Comparison of ENCODE assay signal across 8 cellular contexts in the genomic region with DNA sequence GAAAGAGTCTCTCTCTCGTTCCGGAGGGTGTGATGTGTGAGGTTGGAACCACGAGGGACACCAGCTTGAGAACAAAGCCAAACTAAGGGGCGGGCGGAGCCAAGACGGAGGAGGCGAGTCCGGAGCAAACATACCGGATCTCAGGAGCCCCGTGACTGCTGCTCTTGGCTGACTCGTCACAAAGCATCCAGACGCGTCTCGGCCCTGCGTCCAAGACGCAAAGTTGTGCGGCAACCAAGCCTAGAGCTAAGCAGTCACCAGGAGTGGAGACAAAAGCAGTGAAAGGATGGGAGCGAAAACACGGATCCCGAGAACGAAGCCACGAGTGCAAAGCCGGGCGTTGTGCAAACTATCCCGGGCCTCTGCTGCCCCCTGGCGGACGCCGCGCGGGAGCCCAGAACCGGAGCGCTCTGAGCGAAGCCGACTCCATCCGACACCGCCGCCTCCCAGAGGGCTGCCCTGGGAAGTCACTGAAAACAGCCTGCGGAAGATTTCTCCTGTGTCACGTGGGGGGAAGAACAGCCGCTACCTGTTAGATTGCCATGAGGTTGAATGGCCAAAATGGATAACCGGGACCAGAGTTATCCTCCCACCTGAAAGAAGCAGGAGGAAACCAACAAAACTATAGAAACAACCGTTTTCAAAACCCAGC. TPM values are rescaled to one million over a fixed set of nuclear protein-coding genes. Genes with fewer than 3 reads are reported as not detected.
DNase-seq lines count a peak whose midpoint lies in the region; ATAC-seq, FAIRE-seq and TF ChIP-seq lines count a peak whose summit lies in the region.

No MANE protein-coding gene starts in this region.

- no TSS peak for BruUV-seq in Panc1 (replicated peaks; lab: Mats Ljungman, UMichigan)

- H3K9me3 Mint-ChIP-seq in activated T-helper 17 cell treated with anti-CD3 and anti-CD28 coated beads, Interleukin-2, amount 50 U/mL, for 72 hours = no peaks in the 10 kb centered on the region
- no peaks in the 10 kb centered on the region for H3K9me3 Mint-ChIP-seq in naive thymus-derived CD8-positive, alpha-beta T cell
- no peaks in the 10 kb centered on the region for H3K9me3 Mint-ChIP-seq in stimulated activated memory B cell treated with anti-CD40 and anti-IgM and Interleukin-4, amounts not matched to agents 10 μg/mL and 1 μg/mL and 100 μg/mL, for 72 hours

- no peak for FAIRE-seq in D721Med (lab: Jason Lieb, UNC)

- CTCF ChIA-PET in Panc1 (lab: Charles Lee) = no interaction called here

- peak overlapping the region; percentile 55 for H3K27ac ChIP-seq in Panc1 (ENCODE audit: low read length)

- POLR2A ChIA-PET in Panc1 (lab: Charles Lee) = no interaction called here
- POLR2A ChIA-PET in naive thymus-derived CD8-positive, alpha-beta T cell (lab: Charles Lee) = no interaction called here

- H3K27me3 Mint-ChIP-seq in activated T-helper 17 cell treated with anti-CD3 and anti-CD28 coated beads, Interleukin-2, amount 50 U/mL, for 72 hours = peaks cover 42% of the 10 kb centered on the region
- peaks cover 32 to 69% (median 42%) of the 10 kb centered on the region in 5 donors for H3K27me3 Mint-ChIP-seq in naive thymus-derived CD8-positive, alpha-beta T cell
- peaks cover 80% of the 10 kb centered on the region for H3K27me3 Mint-ChIP-seq in stimulated activated memory B cell treated with anti-CD40 and anti-IgM and Interleukin-4, amounts not matched to agents 10 μg/mL and 1 μg/mL and 100 μg/mL, for 72 hours

- H3K36me3 ChIP-seq in Panc1 (ENCODE audit: control insufficient read depth, insufficient read depth, low read length) = no peaks in the 10 kb centered on the region

- DNase-seq in D721Med (ENCODE audit: insufficient read length, low spot score) (peak; percentile 73), HuH-7.5 (ENCODE audit: low spot score) (peak; percentile 63), Panc1 (ENCODE audit: low read depth, low spot score) (peak; percentile 56), fibroblast of mammary gland (ENCODE audit: low read depth) (peak; percentile 70)
- DNase-seq in naive thymus-derived CD8-positive, alpha-beta T cell = peak; percentile 59 to 86 (median 82)

- H3K9me3 ChIP-seq in Panc1 (ENCODE audit: control insufficient read depth, insufficient read depth, low read depth, low read length) = no peaks in the 10 kb centered on the region

- peaks cover 4% of the 10 kb centered on the region for H3K4me1 Mint-ChIP-seq in activated T-helper 17 cell treated with anti-CD3 and anti-CD28 coated beads, Interleukin-2, amount 50 U/mL, for 72 hours
- peaks cover 14 to 19% (median 17%) of the 10 kb centered on the region in 4 donors for H3K4me1 Mint-ChIP-seq in naive thymus-derived CD8-positive, alpha-beta T cell
- H3K4me1 Mint-ChIP-seq in stimulated activated memory B cell treated with anti-CD40 and anti-IgM and Interleukin-4, amounts not matched to agents 10 μg/mL and 1 μg/mL and 100 μg/mL, for 72 hours = peaks cover 13% of the 10 kb centered on the region

- H3K4me3 ChIP-seq in Panc1 (ENCODE audit: low read depth in 2 of 2, low read length in 2 of 2) (peak overlapping the region; percentile 53 to 54), fibroblast of mammary gland (ENCODE audit: control insufficient read depth, low read depth, low read length) (peak overlapping the region; percentile 60)

- peak overlapping the region; percentile 71 for H3K4me3 Mint-ChIP-seq in activated T-helper 17 cell treated with anti-CD3 and anti-CD28 coated beads, Interleukin-2, amount 50 U/mL, for 72 hours
- H3K4me3 Mint-ChIP-seq in naive thymus-derived CD8-positive, alpha-beta T cell = peak overlapping the region; percentile 87 to 96 (median 93)
- peak overlapping the region; percentile 83 for H3K4me3 Mint-ChIP-seq in stimulated activated memory B cell treated with anti-CD40 and anti-IgM and Interleukin-4, amounts not matched to agents 10 μg/mL and 1 μg/mL and 100 μg/mL, for 72 hours

- intact Hi-C loops in Panc1 (cut with micrococcal nuclease; ENCODE audit: unreplicated experiment) = loop anchor here (2.0 to 10.0 kb wide), 2 partner anchors 270 to 1194 kb away; no protein-coding TSS in a partner anchor

- no peak overlapping the region for H3K27ac Mint-ChIP-seq in activated T-helper 17 cell treated with anti-CD3 and anti-CD28 coated beads, Interleukin-2, amount 50 U/mL, for 72 hours
- peak overlapping the region in 6 of 10 donors; percentile 78 to 95 (median 82) for H3K27ac Mint-ChIP-seq in naive thymus-derived CD8-positive, alpha-beta T cell
- H3K27ac Mint-ChIP-seq in stimulated activated memory B cell treated with anti-CD40 and anti-IgM and Interleukin-4, amounts not matched to agents 10 μg/mL and 1 μg/mL and 100 μg/mL, for 72 hours = no peak overlapping the region

- ATAC-seq in GM21528 (IDR thresholded peaks at IDR 0.05; ENCODE audit: low FRiP score, unreplicated experiment) (peak; percentile 78), Panc1 (peak; percentile 98)
- ATAC-seq in activated T-helper 17 cell treated with anti-CD3 and anti-CD28 coated beads, Interleukin-2, amount 50 U/mL, for 72 hours (replicated peaks) = peak; percentile 91
- ATAC-seq in naive thymus-derived CD8-positive, alpha-beta T cell = peak; percentile 65 to 90
- ATAC-seq in stimulated activated memory B cell treated with anti-CD40 and anti-IgM and Interleukin-4, amounts not matched to agents 10 μg/mL and 1 μg/mL and 100 μg/mL, for 72 hours = peak; percentile 87

- in situ Hi-C loops in Panc1 (cut with HindIII; ENCODE audit: low pct_unique_long_range_greater_than_20kb, low sequenced_read_pairs) = no loop called here

- TF ChIP-seq CTCF in D721Med (IDR thresholded peaks at IDR 0.05; ENCODE audit: insufficient read depth, missing control alignments) (peak; percentile 60), Panc1 (IDR thresholded peaks at IDR 0.05) (peak; percentile 99), fibroblast of mammary gland (conservative IDR thresholded peaks at IDR 0.05; ENCODE audit: control insufficient read depth, insufficient read depth, low read depth, low read length) (peak; percentile 85)

- H3K27me3 ChIP-seq in Panc1 (ENCODE audit: control insufficient read depth, insufficient read depth, low read length) = peaks cover 17% of the 10 kb centered on the region

- no peaks in the 10 kb centered on the region for H3K36me3 Mint-ChIP-seq in activated T-helper 17 cell treated with anti-CD3 and anti-CD28 coated beads, Interleukin-2, amount 50 U/mL, for 72 hours (ENCODE audit: low read depth)
- no peaks in the 10 kb centered on the region for H3K36me3 Mint-ChIP-seq in naive thymus-derived CD8-positive, alpha-beta T cell
- H3K36me3 Mint-ChIP-seq in stimulated activated memory B cell treated with anti-CD40 and anti-IgM and Interleukin-4, amounts not matched to agents 10 μg/mL and 1 μg/mL and 100 μg/mL, for 72 hours = no peaks in the 10 kb centered on the region

- H3K4me1 ChIP-seq in Panc1 (ENCODE audit: control insufficient read depth, insufficient read depth, low read length) = peaks cover 4% of the 10 kb centered on the region; the same call in 1 of the 2 replicates

RNA-seq across cellular contexts. Expression of a gene that starts 46.4 kb away (rescaled TPM):
- not detected for total RNA-seq in Panc1 (2021; ENCODE audit: unreplicated experiment)
- polyA plus RNA-seq in Panc1 (2012; ENCODE audit: insufficient read length) = not detected
- not detected for total RNA-seq in activated T-helper 17 cell treated with anti-CD3 and anti-CD28 coated beads, Interleukin-2, amount 50 U/mL, for 72 hours
- total RNA-seq in naive thymus-derived CD8-positive, alpha-beta T cell = not detected
- polyA plus RNA-seq in naive thymus-derived CD8-positive, alpha-beta T cell = not detected

Comparison
In these comparisons a context has a peak if more than half of its experiments do, and no peak if none do; other contexts are left out.
1. Peak in every context shown above with its lines: DNase-seq, ATAC-seq, H3K4me3 ChIP-seq and H3K27ac ChIP-seq.
2. H3K27ac Mint-ChIP-seq: peak in naive thymus-derived CD8-positive, alpha-beta T cell (6 of 10); none in activated T-helper 17 cell treated with anti-CD3 and anti-CD28 coated beads, Interleukin-2, amount 50 U/mL, for 72 hours (single experiment) and stimulated activated memory B cell treated with anti-CD40 and anti-IgM and Interleukin-4, amounts not matched to agents 10 μg/mL and 1 μg/mL and 100 μg/mL, for 72 hours (single experiment).